14 cellular contexts compared by ENCODE assay signal in genomic region chr3:107238787-107239186, GRCh38.
DNase-seq lines count a peak whose midpoint lies in the region; ATAC-seq, FAIRE-seq and TF ChIP-seq lines count a peak whose summit lies in the region.
"Had no signal": no experiment of that assay in that cellular context is flagged by ENCODE, and none has a peak within 500 bp of the region (broad histone marks: within the 10 kb centered on the region; RNA-seq: fewer than 3 reads in every experiment).

No MANE protein-coding gene starts in this region.

- H3K79me2 ChIP-seq in ACC112 (ENCODE audit: control insufficient read depth, insufficient read depth, low read length, unreplicated experiment): peaks cover 42% of the 10 kb centered on the region

- DNase-seq in HFFc6: no peak
- DNase-seq in dorsolateral prefrontal cortex: no peak
- peak; percentile 68 for DNase-seq in pons (ENCODE audit: low spot score)
- DNase-seq in stimulated activated CD4-positive, alpha-beta T cell treated with anti-CD3 and anti-CD28 coated beads, Interleukin-12 subunit alpha, Interleukin-12 subunit beta, amount 100 ng/mL, for 4 hours: no peak
- no peak for DNase-seq in HTR-8/SVneo (ENCODE audit: insufficient read length, low spot score)
- DNase-seq: ACHN, DMS53, H7, NCI-H187 treated with DMSO at 0.1 percent for 48 hours, NCI-H526 treated with DMSO at 0.1 percent for 48 hours, SJCRH30 had no signal

- H3K27me3 ChIP-seq in ACC112 (ENCODE audit: insufficient read depth, low read length): no peaks in the 10 kb centered on the region
- H3K27me3 ChIP-seq in dorsolateral prefrontal cortex: no peaks in the 10 kb centered on the region
- H3K27me3 ChIP-seq: SJCRH30 had no signal

- H2AFZ ChIP-seq in ACC112 (ENCODE audit: low read length, unreplicated experiment): peak overlapping the region; percentile 30

- H3K27ac ChIP-seq in ACC112 (ENCODE audit: low read depth, low read length) (no peak overlapping the region), dorsolateral prefrontal cortex (peak overlapping the region in 58 of 59 donors; percentile 19 to 99 (median 95))
- H3K27ac ChIP-seq: SJCRH30 had no signal

- TF ChIP-seq CTCF in HFFc6 (IDR thresholded peaks at IDR 0.05) (no peak), dorsolateral prefrontal cortex (IDR thresholded peaks at IDR 0.05 in 54 of 56, conservative IDR thresholded peaks at IDR 0.05 in 2 of 56; ENCODE audit: low read depth in 1 of 56, partially characterized antibody in 56 of 56) (no peak)

- no peaks in the 10 kb centered on the region for H3K9me3 Mint-ChIP-seq in HFFc6
- H3K9me3 Mint-ChIP-seq: IgD-negative memory B cell had no signal

- peak overlapping the region; percentile 98; the same call in 1 of the 2 replicates for H3K4me3 Mint-ChIP-seq in HFFc6

- peaks cover 15% of the 10 kb centered on the region for H3K36me3 Mint-ChIP-seq in HFFc6 (ENCODE audit: low read depth)
- H3K36me3 Mint-ChIP-seq: IgD-negative memory B cell had no signal

- no peak for FAIRE-seq in HTR-8/SVneo (lab: Jason Lieb, UNC)

- H3K4me1 Mint-ChIP-seq in HFFc6 (ENCODE audit: low read depth): peaks cover 68% of the 10 kb centered on the region

- H3K36me3 ChIP-seq in ACC112 (ENCODE audit: insufficient read depth, low read length): no peaks in the 10 kb centered on the region
- H3K36me3 ChIP-seq: SJCRH30 had no signal

- H3K27me3 Mint-ChIP-seq in HFFc6 (ENCODE audit: insufficient read depth): no peaks in the 10 kb centered on the region
- H3K27me3 Mint-ChIP-seq: IgD-negative memory B cell had no signal

- no peak overlapping the region for H3K27ac Mint-ChIP-seq in HFFc6
- H3K27ac Mint-ChIP-seq: IgD-negative memory B cell had no signal

- peaks cover 40% of the 10 kb centered on the region for H3K4me1 ChIP-seq in ACC112 (ENCODE audit: control insufficient read depth, insufficient read depth, low read length, unreplicated experiment)
- H3K4me1 ChIP-seq: SJCRH30 had no signal

- H3K4me3 ChIP-seq in ACC112 (ENCODE audit: low read depth, low read length) (peak overlapping the region; percentile 97; the same call in 1 of the 2 replicates), dorsolateral prefrontal cortex (peak overlapping the region in 50 of 59 donors; percentile 1 to 99 (median 92))
- H3K4me3 ChIP-seq: SJCRH30 had no signal

- intact Hi-C loops in dorsolateral prefrontal cortex (cut with DNase I): loop anchor here (5.0 to 10.0 kb wide), 6 partner anchors 304 to 1246 kb away; no protein-coding TSS in a partner anchor

- ATAC-seq in HG03565 (IDR thresholded peaks at IDR 0.05; ENCODE audit: unreplicated experiment): no peak
